In genomic region chr6:43667245-43668150, GRCh38 we compare ENCODE assay signal across 8 cellular contexts. TPM values are rescaled to one million over a fixed set of nuclear protein-coding genes. Genes with fewer than 3 reads are reported as not detected.
DNase-seq lines count a peak whose midpoint lies in the region; ATAC-seq and TF ChIP-seq lines count a peak whose summit lies in the region.

No MANE protein-coding gene starts in this region.

- DNase-seq in C1 segment of cervical spinal cord (lab: John Stamatoyannopoulos, UW) (peak in 12 of 14 donors; percentile 38 to 78 (median 59)), NCI-H1417 treated with DMSO at 0.1 percent for 48 hours (lab: John Stamatoyannopoulos, UW) (peak; percentile 0), T-helper 1 cell (peak; percentile 50 to 74 (median 69)), amniotic epithelial cell (ENCODE audit: low read depth) (peak; percentile 41), left cardiac atrium (peak; percentile 70), putamen (ENCODE audit: low spot score) (peak; percentile 73), vagina (ENCODE audit: extremely low spot score in 2 of 2) (no peak)

- peaks cover 37% of the 10 kb centered on the region for H3K4me1 ChIP-seq in vagina

- TF ChIP-seq POLR2A in vagina (IDR thresholded peaks at IDR 0.05): no peak

- peak overlapping the region in 1 of 2 donors; percentile 23 for H3K4me3 ChIP-seq in vagina

- H3K36me3 ChIP-seq in vagina: peaks cover 0 to 6% of the 10 kb centered on the region in 2 donors

- TF ChIP-seq CTCF in vagina (IDR thresholded peaks at IDR 0.05): peak; percentile 93 to 98 (median 97)

- peak overlapping the region; percentile 75 for H3K27ac ChIP-seq in vagina

- H3K27me3 ChIP-seq in vagina: no peaks in the 10 kb centered on the region

- H3K9me3 ChIP-seq in vagina: no peaks in the 10 kb centered on the region

- intact Hi-C loops in left cardiac atrium (cut with DNase I): loop anchor here (2.0 to 10.0 kb wide), 3 partner anchors 97 to 411 kb away; partner anchors contain the start of gene VEGFA (in 1 of the 2)
- intact Hi-C loops in vagina (cut with DNase I): loop anchor here (2.0 to 10.0 kb wide), 3 partner anchors 100 to 405 kb away; no protein-coding TSS in a partner anchor

- ATAC-seq in GM21723 (IDR thresholded peaks at IDR 0.05; ENCODE audit: unreplicated experiment) (peak; percentile 51), left cardiac atrium (peak; percentile 60)

RNA-seq across cellular contexts. Expression of gene MRPS18A, which starts 20.1 kb away (rescaled TPM):
- total RNA-seq in left cardiac atrium (10 to 100 TPM; 34.8 to 36.5 TPM), vagina (31.9 TPM)

RNA-seq across cellular contexts. Expression of gene RSPH9, which starts 22.7 kb away (rescaled TPM):
- total RNA-seq in left cardiac atrium (under 1 TPM; 0.21 to 0.24 TPM), vagina (0.74 TPM)

RNA-seq across cellular contexts. Expression of gene MAD2L1BP, which starts 31.9 kb away (rescaled TPM):
- total RNA-seq in left cardiac atrium (10 to 100 TPM; 21.4 to 32.3 TPM), vagina (58.4 TPM)

RNA-seq across cellular contexts. Expression of gene GTPBP2, which starts 38.4 kb away (rescaled TPM):
- total RNA-seq in left cardiac atrium (10 to 100 TPM; 24.2 to 31.9 TPM), vagina (45.7 TPM)

Comparison
In these comparisons a context has a peak if more than half of its experiments do, and no peak if none do; other contexts are left out.
1. DNase-seq: peak in C1 segment of cervical spinal cord (12 of 14), NCI-H1417 treated with DMSO at 0.1 percent for 48 hours (single experiment), T-helper 1 cell (5 of 5), amniotic epithelial cell (single experiment), left cardiac atrium (single experiment) and putamen (single experiment); none in vagina (0 of 2).